ENCODE assay signal across 8 cellular contexts in the genomic region with DNA sequence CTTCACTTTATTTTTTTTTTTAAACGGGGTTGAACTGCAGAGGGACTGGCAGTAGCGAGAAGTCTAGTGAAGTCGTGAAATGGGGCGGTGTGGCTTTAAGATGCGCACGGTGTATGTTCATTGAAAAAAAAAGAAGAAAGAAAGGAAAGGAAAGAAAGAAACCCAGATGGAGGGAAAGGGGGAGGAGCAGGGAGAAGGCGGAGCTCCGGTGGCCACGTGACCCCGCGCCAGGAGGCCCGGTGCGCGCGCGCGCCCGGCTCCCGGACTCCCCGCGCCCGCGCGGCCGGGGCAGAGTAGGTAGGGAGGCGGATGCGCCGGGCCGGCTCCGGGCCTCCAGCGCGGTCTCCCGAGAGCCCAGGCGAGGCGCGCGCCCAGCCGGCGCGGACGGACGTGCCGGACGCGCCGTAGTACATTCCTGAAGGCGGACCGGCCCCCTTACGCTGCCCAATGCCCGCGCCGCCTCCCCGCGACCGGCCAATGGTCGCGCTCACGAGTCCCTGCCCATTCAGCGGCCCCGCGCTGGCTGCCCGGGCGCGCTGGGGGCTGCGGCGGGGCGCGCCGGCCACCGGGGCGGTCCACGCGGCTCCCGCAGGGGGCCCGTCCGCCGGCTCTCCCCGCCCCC. TPM values are rescaled to one million over a fixed set of nuclear protein-coding genes. Genes with fewer than 3 reads are reported as not detected.
A peak's percentile ranks its signal among the peaks of the same experiment; 100 is the strongest.
DNase-seq lines count a peak whose midpoint lies in the region; ATAC-seq, FAIRE-seq and TF ChIP-seq lines count a peak whose summit lies in the region.

No MANE protein-coding gene starts in this region.

- H3K27me3 Mint-ChIP-seq in naive thymus-derived CD4-positive, alpha-beta T cell, result peaks cover 0 to 79% (median 3%) of the 10 kb centered on the region in 5 donors
- H3K27me3 Mint-ChIP-seq in stimulated activated naive B cell treated with anti-CD40 and anti-IgM and Interleukin-4, amounts not matched to agents 10 μg/mL and 1 μg/mL and 100 μg/mL, for 72 hours, result peaks cover 59 to 89% of the 10 kb centered on the region in 2 donors

- H4K20me1 ChIP-seq in fibroblast of lung (ENCODE audit: control insufficient read depth, extremely low read depth, insufficient read depth, low read length), result no peaks in the 10 kb centered on the region

- H3K9ac ChIP-seq in fibroblast of lung (ENCODE audit: insufficient read depth, low read length), result peak overlapping the region; percentile 74

- H3K9me3 Mint-ChIP-seq in naive thymus-derived CD4-positive, alpha-beta T cell, result peaks cover 0 to 7% (median 0%) of the 10 kb centered on the region in 11 donors
- no peaks in the 10 kb centered on the region for H3K9me3 Mint-ChIP-seq in stimulated activated naive B cell treated with anti-CD40 and anti-IgM and Interleukin-4, amounts not matched to agents 10 μg/mL and 1 μg/mL and 100 μg/mL, for 72 hours

- peak overlapping the region; percentile 71 to 93 (median 85) for H3K27ac Mint-ChIP-seq in naive thymus-derived CD4-positive, alpha-beta T cell
- H3K27ac Mint-ChIP-seq in stimulated activated naive B cell treated with anti-CD40 and anti-IgM and Interleukin-4, amounts not matched to agents 10 μg/mL and 1 μg/mL and 100 μg/mL, for 72 hours, result peak overlapping the region; percentile 37

- peak; percentile 47 for ATAC-seq in GM21723 (IDR thresholded peaks at IDR 0.05; ENCODE audit: unreplicated experiment)
- peak; percentile 75 for ATAC-seq in naive thymus-derived CD4-positive, alpha-beta T cell
- peak; percentile 69 to 79 for ATAC-seq in stimulated activated naive B cell treated with anti-CD40 and anti-IgM and Interleukin-4, amounts not matched to agents 10 μg/mL and 1 μg/mL and 100 μg/mL, for 72 hours (replicated peaks)

- peaks cover 26 to 45% (median 39%) of the 10 kb centered on the region in 7 donors for H3K4me1 Mint-ChIP-seq in naive thymus-derived CD4-positive, alpha-beta T cell
- H3K4me1 Mint-ChIP-seq in stimulated activated naive B cell treated with anti-CD40 and anti-IgM and Interleukin-4, amounts not matched to agents 10 μg/mL and 1 μg/mL and 100 μg/mL, for 72 hours, result peaks cover 21 to 42% of the 10 kb centered on the region in 2 donors

- peak overlapping the region; percentile 49 for H3K27ac ChIP-seq in KOPT-K1 (ENCODE audit: low read depth, low read length, poor library complexity, severe bottlenecking)
- H3K27ac ChIP-seq in fibroblast of lung (ENCODE audit: insufficient read depth, low read length), result peak overlapping the region; percentile 81
- H3K27ac ChIP-seq in naive thymus-derived CD4-positive, alpha-beta T cell (ENCODE audit: low read depth, low read length), result peak overlapping the region; percentile 58

- DNase-seq in DMS79 (lab: John Stamatoyannopoulos, UW) (peak; percentile 61), RCC 7860 (ENCODE audit: low spot score) (peak; percentile 87), fibroblast of lung (ENCODE audit: low read depth in 2 of 2) (peak; percentile 95 to 96)
- DNase-seq in activated T-helper 9 cell treated with anti-CD3 and anti-CD28 coated beads, Interleukin-2, amount 50 U/mL, for 16 hours (ENCODE audit: low read depth), result peak; percentile 77
- DNase-seq in naive thymus-derived CD4-positive, alpha-beta T cell, result peak; percentile 64 to 87 (median 80)
- DNase-seq in stimulated activated naive B cell treated with anti-CD40 and anti-IgM and Interleukin-4, amounts not matched to agents 10 μg/mL and 1 μg/mL and 100 μg/mL, for 72 hours, result peak; percentile 72

- peaks cover 0 to 8% (median 0%) of the 10 kb centered on the region in 5 donors for H3K36me3 Mint-ChIP-seq in naive thymus-derived CD4-positive, alpha-beta T cell
- peaks cover 0 to 3% of the 10 kb centered on the region in 2 donors for H3K36me3 Mint-ChIP-seq in stimulated activated naive B cell treated with anti-CD40 and anti-IgM and Interleukin-4, amounts not matched to agents 10 μg/mL and 1 μg/mL and 100 μg/mL, for 72 hours

- peak overlapping the region; percentile 77 for H3K4me2 ChIP-seq in fibroblast of lung (ENCODE audit: extremely low read depth, insufficient read depth, low read length)

- peak overlapping the region; percentile 77 for H2AFZ ChIP-seq in fibroblast of lung (ENCODE audit: low read length)

- no peak for TF ChIP-seq CTCF in fibroblast of lung (conservative IDR thresholded peaks at IDR 0.05 in 1 of 2, IDR thresholded peaks at IDR 0.05 in 1 of 2; ENCODE audit: low read depth in 1 of 2, low read length in 2 of 2)

- H3K9me3 ChIP-seq in KOPT-K1 (ENCODE audit: insufficient read depth, low read length, poor library complexity, severe bottlenecking) (no peaks in the 10 kb centered on the region), fibroblast of lung (ENCODE audit: control insufficient read depth, insufficient read depth, low read depth, low read length) (no peaks in the 10 kb centered on the region)
- H3K9me3 ChIP-seq in naive thymus-derived CD4-positive, alpha-beta T cell (ENCODE audit: control insufficient read depth in 2 of 3, low read length in 3 of 3), result no peaks in the 10 kb centered on the region

- H3K4me1 ChIP-seq in fibroblast of lung (ENCODE audit: control insufficient read depth, extremely low read depth, insufficient read depth, low read length), result peaks cover 8% of the 10 kb centered on the region
- peaks cover 14 to 18% of the 10 kb centered on the region in 2 donors for H3K4me1 ChIP-seq in naive thymus-derived CD4-positive, alpha-beta T cell (ENCODE audit: control insufficient read depth in 2 of 2, insufficient read depth in 2 of 2, low read length in 2 of 2)

- no peaks in the 10 kb centered on the region for H3K27me3 ChIP-seq in fibroblast of lung (ENCODE audit: control insufficient read depth, insufficient read depth, low read length)
- H3K27me3 ChIP-seq in naive thymus-derived CD4-positive, alpha-beta T cell (ENCODE audit: control insufficient read depth in 2 of 2, insufficient read depth in 2 of 2, low read length in 2 of 2), result no peaks in the 10 kb centered on the region

- H3K36me3 ChIP-seq in KOPT-K1 (ENCODE audit: insufficient read depth, low read length) (no peaks in the 10 kb centered on the region), fibroblast of lung (ENCODE audit: control insufficient read depth, insufficient read depth, low read length) (no peaks in the 10 kb centered on the region)
- no peaks in the 10 kb centered on the region for H3K36me3 ChIP-seq in naive thymus-derived CD4-positive, alpha-beta T cell (ENCODE audit: control insufficient read depth in 2 of 3, insufficient read depth in 3 of 3, low read length in 3 of 3)

- intact Hi-C loops in naive thymus-derived CD4-positive, alpha-beta T cell (cut with micrococcal nuclease), result loop anchor here (1.0 to 10.0 kb wide), 7 partner anchors 16 to 944 kb away; a partner anchor contains a TSS

- CTCF ChIA-PET in naive thymus-derived CD4-positive, alpha-beta T cell (lab: Charles Lee), result no interaction called here

- POLR2A ChIA-PET in naive thymus-derived CD4-positive, alpha-beta T cell (lab: Charles Lee), result interaction anchor here (0.6 to 2.2 kb wide), 6 partner anchors 16 to 507 kb away, joined by 3 to 13 read pairs (median 4); a partner anchor contains a TSS

- peaks cover 5% of the 10 kb centered on the region for H3K79me2 ChIP-seq in fibroblast of lung (ENCODE audit: control insufficient read depth, insufficient read depth, low read length)

- peak overlapping the region; percentile 88 to 100 (median 95) for H3K4me3 Mint-ChIP-seq in naive thymus-derived CD4-positive, alpha-beta T cell
- peak overlapping the region; percentile 83 to 92 for H3K4me3 Mint-ChIP-seq in stimulated activated naive B cell treated with anti-CD40 and anti-IgM and Interleukin-4, amounts not matched to agents 10 μg/mL and 1 μg/mL and 100 μg/mL, for 72 hours

- no peak for FAIRE-seq in RCC 7860 (lab: Jason Lieb, UNC)

- H3K4me3 ChIP-seq in fibroblast of lung (replicated peaks in 1 of 4; ENCODE audit: control extremely low read depth in 1 of 4, insufficient read depth in 1 of 4, low read depth in 3 of 4, low read length in 4 of 4), result peak overlapping the region; percentile 75 to 94 (median 88)
- H3K4me3 ChIP-seq in naive thymus-derived CD4-positive, alpha-beta T cell (ENCODE audit: low read length), result peak overlapping the region; percentile 66

RNA-seq across cellular contexts. Expression of a gene that starts 6.0 kb away (rescaled TPM):
- 18.0 and 20.1 TPM in 2 replicates for total RNA-seq in fibroblast of lung
- 3.2 and 3.3 TPM in 2 replicates for polyA plus RNA-seq in fibroblast of lung
- 4.5 and 6.5 TPM in 2 replicates for polyA plus RNA-seq in fibroblast of lung (2012)
- 15.9 and 22.9 TPM in 2 replicates for polyA minus RNA-seq in fibroblast of lung (ENCODE audit: low replicate concordance)
- 10 to 100 TPM in 4 of 5 experiments, 1 to 10 TPM in 1; 5.7 to 28.9 (median 23.5) TPM for total RNA-seq in naive thymus-derived CD4-positive, alpha-beta T cell
- 10 to 100 TPM in 1 of 2 donors, 1 to 10 TPM in 1; 9.7 to 10.2 TPM for polyA plus RNA-seq in naive thymus-derived CD4-positive, alpha-beta T cell

Comparison
In these comparisons a context has a peak if more than half of its experiments do, and no peak if none do; other contexts are left out.
1. Peak in every context shown above with its lines: DNase-seq, ATAC-seq, H3K4me3 ChIP-seq and H3K27ac ChIP-seq.